Comparison of ENCODE assay signal across 8 cellular contexts in the genomic region with DNA sequence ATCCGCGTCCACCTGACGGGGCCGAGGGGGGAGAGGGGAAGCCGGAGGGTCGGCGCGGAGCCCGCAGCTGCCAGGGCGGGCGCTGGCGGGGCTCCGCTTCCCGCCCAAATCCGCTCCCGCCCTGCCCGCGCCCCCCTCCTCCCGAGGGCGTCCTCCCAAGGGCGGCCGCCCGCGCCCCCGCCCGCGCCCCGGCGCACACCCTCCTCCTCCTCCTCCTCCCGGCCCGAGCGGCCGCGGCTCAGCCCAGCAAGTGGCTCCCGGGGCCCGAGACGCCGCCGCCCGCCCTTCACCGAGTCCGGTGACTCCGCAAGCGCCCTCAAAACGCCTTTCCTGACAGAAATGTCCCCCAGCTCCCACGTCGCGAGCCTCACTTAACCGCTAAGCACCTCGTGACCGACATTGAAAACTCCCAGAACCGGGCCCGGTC. TPM values are rescaled to one million over a fixed set of nuclear protein-coding genes. Genes with fewer than 3 reads are reported as not detected.
A peak's percentile ranks its signal among the peaks of the same experiment; 100 is the strongest.
DNase-seq lines count a peak whose midpoint lies in the region; ATAC-seq, FAIRE-seq and TF ChIP-seq lines count a peak whose summit lies in the region.

No MANE protein-coding gene starts in this region.

- H4K20me1 ChIP-seq in endothelial cell of umbilical vein (replicated peaks; ENCODE audit: control insufficient read depth, extremely low read depth, insufficient read depth, low read length), result peaks cover 3% of the 10 kb centered on the region

- no peaks in the 10 kb centered on the region for H3K9me3 ChIP-seq in endothelial cell of umbilical vein (replicated peaks; ENCODE audit: control insufficient read depth, insufficient read depth, low read length)

- CTCF ChIA-PET in endothelial cell of umbilical vein (lab: Charles Lee), result interaction anchor here (0.7 to 8.2 kb wide), 7 partner anchors 14 to 320 kb away, joined by 3 to 70 read pairs (median 6); partner anchors contain the start of gene SAP30

- POLR2A ChIA-PET in endothelial cell of umbilical vein (lab: Charles Lee), result interaction anchor here (1.0 to 3.5 kb wide), 8 partner anchors 8 to 83 kb away, joined by 3 to 127 read pairs (median 3); partner anchors contain the start of gene SAP30

- no peaks in the 10 kb centered on the region for H3K27me3 ChIP-seq in endothelial cell of umbilical vein (ENCODE audit: control insufficient read depth in 2 of 2, insufficient read depth in 2 of 2, low read length in 2 of 2)

- peaks cover 24% of the 10 kb centered on the region for H3K4me1 ChIP-seq in endothelial cell of umbilical vein (ENCODE audit: control insufficient read depth, extremely low read depth, insufficient read depth, low read length)

- dilution Hi-C loops in endothelial cell of umbilical vein (cut with MboI; ENCODE audit: extremely low pct_ligation_motif_present, low sequenced_read_pairs), result no loop called here

- peak; percentile 7 for DNase-seq in activated CD4-positive, CD25-positive, alpha-beta regulatory T cell treated with anti-CD3 and anti-CD28 coated beads, Interleukin-2, amount 50 U/mL, for 16 hours (ENCODE audit: low read depth, low spot score)
- no peak for DNase-seq in activated CD4-positive, CD25-positive, alpha-beta regulatory T cell treated with anti-CD3 and anti-CD28 coated beads, Interleukin-2, amount 50 U/mL, for 72 hours
- peak in 57 of 76 experiments; percentile 1 to 75 (median 49) for DNase-seq in HUDEP-2 (lab: John Stamatoyannopoulos, UW; ENCODE audit: unreplicated experiment in 76 of 76)
- DNase-seq in activated CD4-positive, alpha-beta T cell treated with anti-CD3 and anti-CD28 coated beads, Interleukin-2, amount 50 U/mL, for 4 hours, result peak; percentile 12 to 19
- no peak for DNase-seq in endothelial cell of umbilical vein (ENCODE audit: low read depth, low spot score)
- DNase-seq in mucosa of gallbladder (ENCODE audit: low spot score), result peak; percentile 41
- DNase-seq in stimulated activated naive CD8-positive, alpha-beta T cell treated with anti-CD3 and anti-CD28 coated beads, Interleukin-15, Interleukin-2, amounts not matched to agents 100 U/mL and 50 U/mL, for 24 hours, result peak; percentile 52

- BruUV-seq in endothelial cell of umbilical vein (replicated peaks; lab: Mats Ljungman, UMichigan), result no TSS peak

- intact Hi-C loops in endothelial cell of umbilical vein (cut with micrococcal nuclease), result loop anchor here (1.0 to 10.0 kb wide), 8 partner anchors 15 to 981 kb away; partner anchors contain the start of gene SAP30

- FAIRE-seq in endothelial cell of umbilical vein (lab: Jason Lieb, UNC), result no peak

- peak overlapping the region; percentile 88 for H3K27ac ChIP-seq in endothelial cell of umbilical vein (ENCODE audit: insufficient read depth, low read depth, low read length)

- H3K4me3 ChIP-seq in endothelial cell of umbilical vein (replicated peaks in 1 of 3; ENCODE audit: insufficient read depth in 1 of 3, low read depth in 1 of 3, low read length in 3 of 3), result peak overlapping the region; percentile 81 to 98 (median 91)

- peak overlapping the region; percentile 100 for H3K4me2 ChIP-seq in endothelial cell of umbilical vein (ENCODE audit: insufficient read depth, low read length)

- no peak for ATAC-seq in stimulated activated naive CD8-positive, alpha-beta T cell treated with anti-CD3 and anti-CD28 coated beads, Interleukin-15, Interleukin-2, amounts not matched to agents 100 U/mL and 50 U/mL, for 24 hours
- no peak for ATAC-seq in GM18861 (IDR thresholded peaks at IDR 0.05; ENCODE audit: unreplicated experiment)

- H3K9ac ChIP-seq in endothelial cell of umbilical vein (replicated peaks; ENCODE audit: extremely low read depth, insufficient read depth, low read length), result peak overlapping the region; percentile 97

- peaks cover under 1 to 15% of the 10 kb centered on the region in 2 experiments for H3K36me3 ChIP-seq in endothelial cell of umbilical vein (ENCODE audit: control insufficient read depth in 2 of 2, extremely low read depth in 1 of 2, insufficient read depth in 2 of 2, low read length in 2 of 2)

- peak overlapping the region; percentile 66 for H2AFZ ChIP-seq in endothelial cell of umbilical vein (ENCODE audit: low read depth, low read length)

- TF ChIP-seq CTCF in endothelial cell of umbilical vein (IDR thresholded peaks at IDR 0.05; ENCODE audit: extremely low read depth in 1 of 2, insufficient read depth in 1 of 2, low read depth in 1 of 2, low read length in 2 of 2), result no peak

- H3K79me2 ChIP-seq in endothelial cell of umbilical vein (ENCODE audit: control insufficient read depth, insufficient read depth, low read length), result peaks cover 35% of the 10 kb centered on the region

- TF ChIP-seq POLR2A in endothelial cell of umbilical vein (IDR thresholded peaks at IDR 0.05; ENCODE audit: low read depth, low read length), result no peak

- no peaks in the 10 kb centered on the region for H3K9me1 ChIP-seq in endothelial cell of umbilical vein (replicated peaks; ENCODE audit: control insufficient read depth, extremely low read depth, insufficient read depth, low read length)

TF ChIP-seq in endothelial cell of umbilical vein, 7 proteins besides CTCF, POLR2A, EP300 and RAD21:
- TF ChIP-seq POLR2AphosphoS5 (IDR thresholded peaks at IDR 0.05; ENCODE audit: insufficient read depth, low read depth, low read length) (no peak), FOS (IDR thresholded peaks at IDR 0.05; ENCODE audit: borderline replicate concordance, insufficient read depth, low read length) (no peak), JUN (IDR thresholded peaks at IDR 0.05; ENCODE audit: borderline replicate concordance, insufficient read depth, insufficient read length, low read depth) (no peak), EZH2 (IDR thresholded peaks at IDR 0.05; ENCODE audit: borderline replicate concordance, low read depth, low read length, severe bottlenecking) (no peak), GATA2 (IDR thresholded peaks at IDR 0.05; ENCODE audit: insufficient read depth, insufficient read length, low read depth, low read length) (no peak), MYC (IDR thresholded peaks at IDR 0.05; ENCODE audit: low read depth, low read length) (no peak)
- TF ChIP-seq, protein P1, sequence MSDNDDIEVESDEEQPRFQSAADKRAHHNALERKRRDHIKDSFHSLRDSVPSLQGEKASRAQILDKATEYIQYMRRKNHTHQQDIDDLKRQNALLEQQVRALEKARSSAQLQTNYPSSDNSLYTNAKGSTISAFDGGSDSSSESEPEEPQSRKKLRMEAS (IDR thresholded peaks at IDR 0.05; ENCODE audit: insufficient read depth, insufficient read length), result no peak

RNA-seq across cellular contexts. Expression of gene HMGB2, which starts 0.5 kb away (rescaled TPM):
- total RNA-seq in endothelial cell of umbilical vein (217 and 233 TPM in 2 replicates), mucosa of gallbladder (39.1 TPM)
- polyA plus RNA-seq in endothelial cell of umbilical vein, result 25.5 and 45.9 TPM in 2 replicates
- 159 and 171 TPM in 2 replicates for polyA plus RNA-seq in endothelial cell of umbilical vein (2011; cell fraction: cytosol; rRNA removed)
- polyA plus RNA-seq in endothelial cell of umbilical vein (2011; cell fraction: nucleus; rRNA removed), result 77.0 and 157 TPM in 2 replicates
- 95.9 and 232 TPM in 2 replicates for polyA plus RNA-seq in endothelial cell of umbilical vein (2012)
- 20.7 and 22.6 TPM in 2 replicates for polyA minus RNA-seq in endothelial cell of umbilical vein
- polyA minus RNA-seq in endothelial cell of umbilical vein (2011; cell fraction: cytosol; rRNA and poly(A)+ RNA removed), result 49.7 TPM
- 26.8 and 30.1 TPM in 2 replicates for polyA minus RNA-seq in endothelial cell of umbilical vein (2011; cell fraction: nucleus; rRNA and poly(A)+ RNA removed)

RNA-seq across cellular contexts. Expression of gene SAP30, which starts 37.1 kb away (rescaled TPM):
- total RNA-seq in endothelial cell of umbilical vein (23.8 and 27.1 TPM in 2 replicates), mucosa of gallbladder (16.4 TPM)
- polyA plus RNA-seq in endothelial cell of umbilical vein, result 7.5 and 9.9 TPM in 2 replicates
- 14.9 and 16.5 TPM in 2 replicates for polyA plus RNA-seq in endothelial cell of umbilical vein (2011; cell fraction: cytosol; rRNA removed)
- polyA plus RNA-seq in endothelial cell of umbilical vein (2011; cell fraction: nucleus; rRNA removed), result 6.7 and 10.4 TPM in 2 replicates
- polyA plus RNA-seq in endothelial cell of umbilical vein (2012), result 13.9 and 23.0 TPM in 2 replicates
- 3.0 and 3.1 TPM in 2 replicates for polyA minus RNA-seq in endothelial cell of umbilical vein
- 14.6 TPM for polyA minus RNA-seq in endothelial cell of umbilical vein (2011; cell fraction: cytosol; rRNA and poly(A)+ RNA removed)
- 4.4 and 9.4 TPM in 2 replicates for polyA minus RNA-seq in endothelial cell of umbilical vein (2011; cell fraction: nucleus; rRNA and poly(A)+ RNA removed)

Comparison
In these comparisons a context has a peak if more than half of its experiments do, and no peak if none do; other contexts are left out.
1. DNase-seq: peak in activated CD4-positive, CD25-positive, alpha-beta regulatory T cell treated with anti-CD3 and anti-CD28 coated beads, Interleukin-2, amount 50 U/mL, for 16 hours (single experiment), HUDEP-2 (57 of 76), activated CD4-positive, alpha-beta T cell treated with anti-CD3 and anti-CD28 coated beads, Interleukin-2, amount 50 U/mL, for 4 hours (2 of 2), mucosa of gallbladder (single experiment) and stimulated activated naive CD8-positive, alpha-beta T cell treated with anti-CD3 and anti-CD28 coated beads, Interleukin-15, Interleukin-2, amounts not matched to agents 100 U/mL and 50 U/mL, for 24 hours (single experiment); none in activated CD4-positive, CD25-positive, alpha-beta regulatory T cell treated with anti-CD3 and anti-CD28 coated beads, Interleukin-2, amount 50 U/mL, for 72 hours (single experiment) and endothelial cell of umbilical vein (single experiment).